ENCODE assay signal across 9 cellular contexts in genomic region chr11:64833509-64833908, GRCh38. TPM values are rescaled to one million over a fixed set of nuclear protein-coding genes. Genes with fewer than 3 reads are reported as not detected.
"Had no signal": no experiment of that assay in that cellular context is flagged by ENCODE, and none has a peak within 500 bp of the region (broad histone marks: within the 10 kb centered on the region; RNA-seq: fewer than 3 reads in every experiment).

No MANE protein-coding gene starts in this region.

- H3K9me3 ChIP-seq: HAP-1 had no signal

- ATAC-seq: HCT116 had no signal

- H3K36me3 ChIP-seq: HAP-1 had no signal

- H3K9ac ChIP-seq: GM23248 had no signal

- H3K9me3 Mint-ChIP-seq: GM23338, H9, HFFc6 had no signal

- H3K4me1 Mint-ChIP-seq: GM23338, H9 had no signal

- H3K27ac ChIP-seq: GM23248 had no signal

- H3K4me3 Mint-ChIP-seq: GM23338, H9, HFFc6 had no signal

- H3K4me2 ChIP-seq: GM23338 had no signal

- H2AFZ ChIP-seq: GM23248, GM23338 had no signal

- H3K27ac Mint-ChIP-seq: GM23338, H9, HFFc6 had no signal

- H3K4me1 ChIP-seq: HAP-1 had no signal

- DNase-seq: GM23248, GOT3, H7, H9, HCEC 1CT, HFFc6 had no signal

- H3K4me3 ChIP-seq: GM23248, GM23338, HAP-1 had no signal

RNA-seq across cellular contexts. Expression of gene CDC42BPG, which starts 10.9 kb away (rescaled TPM):
- total RNA-seq: GM23248 had no signal
- polyA plus RNA-seq: GM23248 had no signal
